In the genomic region with DNA sequence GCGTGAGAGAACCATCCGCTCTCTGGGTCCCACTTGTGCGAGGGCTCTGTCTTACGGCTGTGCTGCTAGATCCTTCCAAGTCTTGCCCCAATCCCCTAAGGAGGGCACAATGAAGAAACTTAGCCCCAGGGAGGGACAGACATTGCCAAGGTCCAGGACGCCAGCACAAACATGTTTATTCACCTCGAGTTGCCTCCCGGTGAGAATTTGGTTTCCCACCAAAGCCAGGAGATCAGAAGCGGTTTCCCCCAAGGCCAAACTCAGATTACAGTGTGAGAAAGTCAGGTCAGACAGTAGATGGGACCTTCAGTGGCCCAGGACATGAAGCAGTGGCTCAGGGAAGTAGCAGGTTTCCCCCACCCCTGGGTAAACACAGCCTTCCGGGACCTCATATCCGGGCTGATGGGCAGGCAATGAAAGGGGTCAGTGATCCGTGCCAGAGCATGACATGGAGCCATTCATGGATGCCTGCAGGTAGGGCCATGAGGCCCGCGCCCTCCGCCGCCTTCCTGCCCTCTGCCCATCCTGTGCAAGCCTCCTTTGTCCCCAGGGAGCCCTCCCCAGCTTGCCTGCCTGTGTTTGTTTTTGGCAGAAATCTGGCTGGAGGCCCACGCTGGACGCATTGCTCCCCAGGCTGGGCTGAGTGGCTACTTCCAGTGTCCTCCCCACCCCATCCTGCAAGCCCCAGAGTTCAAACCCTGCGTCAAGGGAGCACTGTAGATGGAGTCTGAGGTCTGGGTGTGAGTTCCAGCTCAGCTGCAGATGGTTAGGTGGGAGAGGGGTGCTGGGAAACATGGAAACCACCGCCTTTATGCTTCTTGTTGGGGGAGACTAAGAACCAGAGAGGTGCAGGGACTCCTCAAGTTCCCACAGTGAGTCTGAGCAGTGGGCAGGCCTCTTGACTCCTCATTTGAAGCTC, we compare ENCODE assay signal across 1 cellular context.
A peak's percentile ranks its signal among the peaks of the same experiment; 100 is the strongest.
TF ChIP-seq lines count a peak whose summit lies in the region.

No MANE protein-coding gene starts in this region.

TF ChIP-seq in HepG2, 621 proteins besides CTCF, POLR2A, EP300 and RAD21 (continued from another document and continues in another):
- TF ChIP-seq, protein P1, sequence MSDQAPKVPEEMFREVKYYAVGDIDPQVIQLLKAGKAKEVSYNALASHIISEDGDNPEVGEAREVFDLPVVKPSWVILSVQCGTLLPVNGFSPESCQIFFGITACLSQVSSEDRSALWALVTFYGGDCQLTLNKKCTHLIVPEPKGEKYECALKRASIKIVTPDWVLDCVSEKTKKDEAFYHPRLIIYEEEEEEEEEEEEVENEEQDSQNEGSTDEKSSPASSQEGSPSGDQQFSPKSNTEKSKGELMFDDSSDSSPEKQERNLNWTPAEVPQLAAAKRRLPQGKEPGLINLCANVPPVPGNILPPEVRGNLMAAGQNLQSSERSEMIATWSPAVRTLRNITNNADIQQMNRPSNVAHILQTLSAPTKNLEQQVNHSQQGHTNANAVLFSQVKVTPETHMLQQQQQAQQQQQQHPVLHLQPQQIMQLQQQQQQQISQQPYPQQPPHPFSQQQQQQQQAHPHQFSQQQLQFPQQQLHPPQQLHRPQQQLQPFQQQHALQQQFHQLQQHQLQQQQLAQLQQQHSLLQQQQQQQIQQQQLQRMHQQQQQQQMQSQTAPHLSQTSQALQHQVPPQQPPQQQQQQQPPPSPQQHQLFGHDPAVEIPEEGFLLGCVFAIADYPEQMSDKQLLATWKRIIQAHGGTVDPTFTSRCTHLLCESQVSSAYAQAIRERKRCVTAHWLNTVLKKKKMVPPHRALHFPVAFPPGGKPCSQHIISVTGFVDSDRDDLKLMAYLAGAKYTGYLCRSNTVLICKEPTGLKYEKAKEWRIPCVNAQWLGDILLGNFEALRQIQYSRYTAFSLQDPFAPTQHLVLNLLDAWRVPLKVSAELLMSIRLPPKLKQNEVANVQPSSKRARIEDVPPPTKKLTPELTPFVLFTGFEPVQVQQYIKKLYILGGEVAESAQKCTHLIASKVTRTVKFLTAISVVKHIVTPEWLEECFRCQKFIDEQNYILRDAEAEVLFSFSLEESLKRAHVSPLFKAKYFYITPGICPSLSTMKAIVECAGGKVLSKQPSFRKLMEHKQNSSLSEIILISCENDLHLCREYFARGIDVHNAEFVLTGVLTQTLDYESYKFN (CRISPR knock-in tag; conservative IDR thresholded peaks at IDR 0.05) = peak; percentile 99
- peak; percentile 83 for TF ChIP-seq SRSF1 (optimal IDR thresholded peaks at IDR 0.05; ENCODE audit: low read depth, low read length)
- TF ChIP-seq HMGA1 (CRISPR knock-in tag; conservative IDR thresholded peaks at IDR 0.05) = no peak
- peak; percentile 97; the same call in 1 of the 2 replicates for TF ChIP-seq ZNF747 (CRISPR knock-in tag; IDR thresholded peaks at IDR 0.05; ENCODE audit: borderline replicate concordance)
- TF ChIP-seq, protein P2, sequence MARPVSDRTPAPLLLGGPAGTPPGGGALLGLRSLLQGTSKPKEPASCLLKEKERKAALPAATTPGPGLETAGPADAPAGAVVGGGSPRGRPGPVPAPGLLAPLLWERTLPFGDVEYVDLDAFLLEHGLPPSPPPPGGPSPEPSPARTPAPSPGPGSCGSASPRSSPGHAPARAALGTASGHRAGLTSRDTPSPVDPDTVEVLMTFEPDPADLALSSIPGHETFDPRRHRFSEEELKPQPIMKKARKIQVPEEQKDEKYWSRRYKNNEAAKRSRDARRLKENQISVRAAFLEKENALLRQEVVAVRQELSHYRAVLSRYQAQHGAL (CRISPR knock-in tag; IDR thresholded peaks at IDR 0.05; ENCODE audit: not compliant biosample characterization) = no peak
- TF ChIP-seq, protein P3, sequence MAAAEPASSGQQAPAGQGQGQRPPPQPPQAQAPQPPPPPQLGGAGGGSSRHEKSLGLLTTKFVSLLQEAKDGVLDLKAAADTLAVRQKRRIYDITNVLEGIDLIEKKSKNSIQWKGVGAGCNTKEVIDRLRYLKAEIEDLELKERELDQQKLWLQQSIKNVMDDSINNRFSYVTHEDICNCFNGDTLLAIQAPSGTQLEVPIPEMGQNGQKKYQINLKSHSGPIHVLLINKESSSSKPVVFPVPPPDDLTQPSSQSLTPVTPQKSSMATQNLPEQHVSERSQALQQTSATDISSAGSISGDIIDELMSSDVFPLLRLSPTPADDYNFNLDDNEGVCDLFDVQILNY (CRISPR knock-in tag; conservative IDR thresholded peaks at IDR 0.05) = no peak
- peak; percentile 95 for TF ChIP-seq NR2F6 (IDR thresholded peaks at IDR 0.05)
- TF ChIP-seq NR2F6 (CRISPR knock-in tag; IDR thresholded peaks at IDR 0.05) = peak; percentile 98
- peak; percentile 99 for TF ChIP-seq ZNF543 (CRISPR knock-in tag; IDR thresholded peaks at IDR 0.05)
- TF ChIP-seq ZMAT3 (CRISPR knock-in tag; conservative IDR thresholded peaks at IDR 0.05) = no peak; the same call in 1 of the 2 replicates
- no peak for TF ChIP-seq ZNF672 (CRISPR knock-in tag; IDR thresholded peaks at IDR 0.05)
- TF ChIP-seq ZNF143 (CRISPR knock-in tag; IDR thresholded peaks at IDR 0.05) = peak; percentile 26
- peak; percentile 93 for TF ChIP-seq ZNF12 (CRISPR knock-in tag; IDR thresholded peaks at IDR 0.05)
- peak; percentile 85 for TF ChIP-seq ZNF891 (CRISPR knock-in tag; IDR thresholded peaks at IDR 0.05)
- TF ChIP-seq, protein P4, sequence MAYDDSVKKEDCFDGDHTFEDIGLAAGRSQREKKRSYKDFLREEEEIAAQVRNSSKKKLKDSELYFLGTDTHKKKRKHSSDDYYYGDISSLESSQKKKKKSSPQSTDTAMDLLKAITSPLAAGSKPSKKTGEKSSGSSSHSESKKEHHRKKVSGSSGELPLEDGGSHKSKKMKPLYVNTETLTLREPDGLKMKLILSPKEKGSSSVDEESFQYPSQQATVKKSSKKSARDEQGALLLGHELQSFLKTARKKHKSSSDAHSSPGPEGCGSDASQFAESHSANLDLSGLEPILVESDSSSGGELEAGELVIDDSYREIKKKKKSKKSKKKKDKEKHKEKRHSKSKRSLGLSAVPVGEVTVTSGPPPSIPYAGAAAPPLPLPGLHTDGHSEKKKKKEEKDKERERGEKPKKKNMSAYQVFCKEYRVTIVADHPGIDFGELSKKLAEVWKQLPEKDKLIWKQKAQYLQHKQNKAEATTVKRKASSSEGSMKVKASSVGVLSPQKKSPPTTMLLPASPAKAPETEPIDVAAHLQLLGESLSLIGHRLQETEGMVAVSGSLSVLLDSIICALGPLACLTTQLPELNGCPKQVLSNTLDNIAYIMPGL (CRISPR knock-in tag; IDR thresholded peaks at IDR 0.05; ENCODE audit: borderline replicate concordance in 1 of 2, low read depth in 1 of 2) = peak in 1 of 2 experiments; percentile 75; a peak in 1 of 4 replicates
- TF ChIP-seq ZNF333 (CRISPR knock-in tag; IDR thresholded peaks at IDR 0.05; ENCODE audit: borderline replicate concordance) = no peak
- TF ChIP-seq GZF1 (CRISPR knock-in tag; IDR thresholded peaks at IDR 0.05) = peak; percentile 84; the same call in 1 of the 2 replicates
- TF ChIP-seq DR1 (CRISPR knock-in tag; IDR thresholded peaks at IDR 0.05) = no peak
- no peak for TF ChIP-seq ZNF367 (CRISPR knock-in tag; IDR thresholded peaks at IDR 0.05; ENCODE audit: borderline replicate concordance)
- TF ChIP-seq, protein P5, sequence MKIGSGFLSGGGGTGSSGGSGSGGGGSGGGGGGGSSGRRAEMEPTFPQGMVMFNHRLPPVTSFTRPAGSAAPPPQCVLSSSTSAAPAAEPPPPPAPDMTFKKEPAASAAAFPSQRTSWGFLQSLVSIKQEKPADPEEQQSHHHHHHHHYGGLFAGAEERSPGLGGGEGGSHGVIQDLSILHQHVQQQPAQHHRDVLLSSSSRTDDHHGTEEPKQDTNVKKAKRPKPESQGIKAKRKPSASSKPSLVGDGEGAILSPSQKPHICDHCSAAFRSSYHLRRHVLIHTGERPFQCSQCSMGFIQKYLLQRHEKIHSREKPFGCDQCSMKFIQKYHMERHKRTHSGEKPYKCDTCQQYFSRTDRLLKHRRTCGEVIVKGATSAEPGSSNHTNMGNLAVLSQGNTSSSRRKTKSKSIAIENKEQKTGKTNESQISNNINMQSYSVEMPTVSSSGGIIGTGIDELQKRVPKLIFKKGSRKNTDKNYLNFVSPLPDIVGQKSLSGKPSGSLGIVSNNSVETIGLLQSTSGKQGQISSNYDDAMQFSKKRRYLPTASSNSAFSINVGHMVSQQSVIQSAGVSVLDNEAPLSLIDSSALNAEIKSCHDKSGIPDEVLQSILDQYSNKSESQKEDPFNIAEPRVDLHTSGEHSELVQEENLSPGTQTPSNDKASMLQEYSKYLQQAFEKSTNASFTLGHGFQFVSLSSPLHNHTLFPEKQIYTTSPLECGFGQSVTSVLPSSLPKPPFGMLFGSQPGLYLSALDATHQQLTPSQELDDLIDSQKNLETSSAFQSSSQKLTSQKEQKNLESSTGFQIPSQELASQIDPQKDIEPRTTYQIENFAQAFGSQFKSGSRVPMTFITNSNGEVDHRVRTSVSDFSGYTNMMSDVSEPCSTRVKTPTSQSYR (CRISPR knock-in tag; IDR thresholded peaks at IDR 0.05; ENCODE audit: borderline replicate concordance) = peak; percentile 86; the same call in 1 of the 2 replicates
- no peak for TF ChIP-seq SCMH1 (CRISPR knock-in tag; IDR thresholded peaks at IDR 0.05; ENCODE audit: borderline replicate concordance)
- TF ChIP-seq, protein P6, sequence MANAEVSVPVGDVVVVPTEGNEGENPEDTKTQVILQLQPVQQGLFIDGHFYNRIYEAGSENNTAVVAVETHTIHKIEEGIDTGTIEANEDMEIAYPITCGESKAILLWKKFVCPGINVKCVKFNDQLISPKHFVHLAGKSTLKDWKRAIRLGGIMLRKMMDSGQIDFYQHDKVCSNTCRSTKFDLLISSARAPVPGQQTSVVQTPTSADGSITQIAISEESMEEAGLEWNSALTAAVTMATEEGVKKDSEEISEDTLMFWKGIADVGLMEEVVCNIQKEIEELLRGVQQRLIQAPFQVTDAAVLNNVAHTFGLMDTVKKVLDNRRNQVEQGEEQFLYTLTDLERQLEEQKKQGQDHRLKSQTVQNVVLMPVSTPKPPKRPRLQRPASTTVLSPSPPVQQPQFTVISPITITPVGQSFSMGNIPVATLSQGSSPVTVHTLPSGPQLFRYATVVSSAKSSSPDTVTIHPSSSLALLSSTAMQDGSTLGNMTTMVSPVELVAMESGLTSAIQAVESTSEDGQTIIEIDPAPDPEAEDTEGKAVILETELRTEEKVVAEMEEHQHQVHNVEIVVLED (CRISPR knock-in tag; IDR thresholded peaks at IDR 0.05; ENCODE audit: borderline replicate concordance) = peak; percentile 78
- no peak for TF ChIP-seq RORA (CRISPR knock-in tag; IDR thresholded peaks at IDR 0.05)
- peak; percentile 39; the same call in 1 of the 2 replicates for TF ChIP-seq NFYC (CRISPR knock-in tag; IDR thresholded peaks at IDR 0.05)
- peak; percentile 82; the same call in 1 of the 2 replicates for TF ChIP-seq SP140L (CRISPR knock-in tag; IDR thresholded peaks at IDR 0.05; ENCODE audit: borderline replicate concordance)
- peak; percentile 93 for TF ChIP-seq TEAD3 (CRISPR knock-in tag; optimal IDR thresholded peaks at IDR 0.05; ENCODE audit: borderline replicate concordance)
- TF ChIP-seq SMAD1 (CRISPR knock-in tag; IDR thresholded peaks at IDR 0.05; ENCODE audit: borderline replicate concordance, low read depth) = peak; percentile 99
- TF ChIP-seq HCFC1 (IDR thresholded peaks at IDR 0.05; ENCODE audit: low read depth, low read length) = no peak
- peak; percentile 87 for TF ChIP-seq ZNF768 (CRISPR knock-in tag; IDR thresholded peaks at IDR 0.05)
- TF ChIP-seq THYN1 (CRISPR knock-in tag; IDR thresholded peaks at IDR 0.05; ENCODE audit: borderline replicate concordance, low read depth) = peak; percentile 94; the same call in 1 of the 2 replicates
- TF ChIP-seq, protein P7, sequence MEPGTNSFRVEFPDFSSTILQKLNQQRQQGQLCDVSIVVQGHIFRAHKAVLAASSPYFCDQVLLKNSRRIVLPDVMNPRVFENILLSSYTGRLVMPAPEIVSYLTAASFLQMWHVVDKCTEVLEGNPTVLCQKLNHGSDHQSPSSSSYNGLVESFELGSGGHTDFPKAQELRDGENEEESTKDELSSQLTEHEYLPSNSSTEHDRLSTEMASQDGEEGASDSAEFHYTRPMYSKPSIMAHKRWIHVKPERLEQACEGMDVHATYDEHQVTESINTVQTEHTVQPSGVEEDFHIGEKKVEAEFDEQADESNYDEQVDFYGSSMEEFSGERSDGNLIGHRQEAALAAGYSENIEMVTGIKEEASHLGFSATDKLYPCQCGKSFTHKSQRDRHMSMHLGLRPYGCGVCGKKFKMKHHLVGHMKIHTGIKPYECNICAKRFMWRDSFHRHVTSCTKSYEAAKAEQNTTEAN (CRISPR knock-in tag; conservative IDR thresholded peaks at IDR 0.05) = peak; percentile 58
- peak; percentile 85 for TF ChIP-seq JUN (CRISPR knock-in tag; IDR thresholded peaks at IDR 0.05)
- TF ChIP-seq, protein P8, sequence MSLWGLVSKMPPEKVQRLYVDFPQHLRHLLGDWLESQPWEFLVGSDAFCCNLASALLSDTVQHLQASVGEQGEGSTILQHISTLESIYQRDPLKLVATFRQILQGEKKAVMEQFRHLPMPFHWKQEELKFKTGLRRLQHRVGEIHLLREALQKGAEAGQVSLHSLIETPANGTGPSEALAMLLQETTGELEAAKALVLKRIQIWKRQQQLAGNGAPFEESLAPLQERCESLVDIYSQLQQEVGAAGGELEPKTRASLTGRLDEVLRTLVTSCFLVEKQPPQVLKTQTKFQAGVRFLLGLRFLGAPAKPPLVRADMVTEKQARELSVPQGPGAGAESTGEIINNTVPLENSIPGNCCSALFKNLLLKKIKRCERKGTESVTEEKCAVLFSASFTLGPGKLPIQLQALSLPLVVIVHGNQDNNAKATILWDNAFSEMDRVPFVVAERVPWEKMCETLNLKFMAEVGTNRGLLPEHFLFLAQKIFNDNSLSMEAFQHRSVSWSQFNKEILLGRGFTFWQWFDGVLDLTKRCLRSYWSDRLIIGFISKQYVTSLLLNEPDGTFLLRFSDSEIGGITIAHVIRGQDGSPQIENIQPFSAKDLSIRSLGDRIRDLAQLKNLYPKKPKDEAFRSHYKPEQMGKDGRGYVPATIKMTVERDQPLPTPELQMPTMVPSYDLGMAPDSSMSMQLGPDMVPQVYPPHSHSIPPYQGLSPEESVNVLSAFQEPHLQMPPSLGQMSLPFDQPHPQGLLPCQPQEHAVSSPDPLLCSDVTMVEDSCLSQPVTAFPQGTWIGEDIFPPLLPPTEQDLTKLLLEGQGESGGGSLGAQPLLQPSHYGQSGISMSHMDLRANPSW (CRISPR knock-in tag; IDR thresholded peaks at IDR 0.05; ENCODE audit: borderline replicate concordance) = peak; percentile 99
